8 cellular contexts compared by ENCODE assay signal in genomic region chr3:168096210-168096795, GRCh38. TPM values are rescaled to one million over a fixed set of nuclear protein-coding genes. Genes with fewer than 3 reads are reported as not detected.
DNase-seq lines count a peak whose midpoint lies in the region; TF ChIP-seq lines count a peak whose summit lies in the region.

No MANE protein-coding gene starts in this region.

- H3K27me3 ChIP-seq in GM23248 (replicated peaks; ENCODE audit: insufficient read depth): no peaks in the 10 kb centered on the region

- no peak for TF ChIP-seq CTCF in astrocyte of the spinal cord (IDR thresholded peaks at IDR 0.05; ENCODE audit: low read depth, low read length)

- peak; percentile 47 for DNase-seq in NK-92 treated with Interleukin-12 subunit alpha and Interleukin-12 subunit beta, amount 100 ng/mL, for 24 hours (lab: John Stamatoyannopoulos, UW)
- DNase-seq in NK-92 (lab: John Stamatoyannopoulos, UW; ENCODE audit: unreplicated experiment): no peak
- peak; percentile 96 for DNase-seq in GM23248
- peak; percentile 91 for DNase-seq in KBM-7
- DNase-seq in OCI-M1 (lab: John Stamatoyannopoulos, UW): peak; percentile 88
- peak; percentile 94 for DNase-seq in astrocyte of the spinal cord (ENCODE audit: low read depth, low spot score)
- peak; percentile 71 for DNase-seq in hepatic stellate cell (ENCODE audit: low spot score)
- peak; percentile 73 for DNase-seq in pulmonary artery endothelial cell (ENCODE audit: low read depth, low spot score)

- peak overlapping the region; percentile 95 for H3K9ac ChIP-seq in GM23248

- H3K4me3 ChIP-seq in GM23248 (peak overlapping the region; percentile 79), astrocyte of the spinal cord (ENCODE audit: low read depth, low read length) (peak overlapping the region; percentile 92)

- H3K9me2 ChIP-seq in GM23248 (ENCODE audit: insufficient read depth): no peaks in the 10 kb centered on the region

- H4K20me1 ChIP-seq in GM23248 (ENCODE audit: insufficient read depth): no peaks in the 10 kb centered on the region

- H3K36me3 ChIP-seq in GM23248 (ENCODE audit: low read depth): no peaks in the 10 kb centered on the region

- peaks cover 44% of the 10 kb centered on the region for H3F3A ChIP-seq in GM23248 (ENCODE audit: insufficient read depth)

- peaks cover 34% of the 10 kb centered on the region for H3K79me2 ChIP-seq in GM23248 (ENCODE audit: insufficient read depth)

- H3K9me3 ChIP-seq in GM23248 (ENCODE audit: low read depth): no peaks in the 10 kb centered on the region

- WGBS in GM23248 (ENCODE audit: low coverage in 1 of 2, low lambda C conversion rate in 2 of 2, missing lambda C conversion rate in 2 of 2), 2 experiments: 1 to 4% methylated on average over 9 to 18 of the region's 18 CpGs

- H3K4me1 ChIP-seq in GM23248 (ENCODE audit: insufficient read depth): peaks cover 60% of the 10 kb centered on the region

- peak overlapping the region; percentile 97 for H3K27ac ChIP-seq in GM23248

- peak overlapping the region; percentile 94 for H3K4me2 ChIP-seq in GM23248 (ENCODE audit: unreplicated experiment)

- in situ Hi-C loops in GM23248 (cut with MboI) (loop anchor here (25.0 kb wide), 1 partner anchor 1016 kb away; no protein-coding TSS in a partner anchor), KBM-7 (cut with MboI; ENCODE audit: low pct_unique_long_range_greater_than_20kb, low sequenced_read_pairs) (no loop called here), astrocyte of the spinal cord (cut with HindIII; ENCODE audit: low sequenced_read_pairs) (no loop called here)

- peak overlapping the region; percentile 70 for H2AFZ ChIP-seq in GM23248

RNA-seq across cellular contexts. Expression of gene GOLIM4, which starts 0.6 kb away (rescaled TPM):
- total RNA-seq in GM23248 (2014; rRNA removed; shearing (Covaris generic)): 57.0 and 66.8 TPM in 2 replicates
- 84.4 TPM in 2 replicates for polyA plus RNA-seq in GM23248 (2016; fragmentation: Nextera tagmentation; extraction: Ambion mirVana)
- total RNA-seq in pulmonary artery endothelial cell: 58.0 and 58.9 TPM in 2 replicates
